ENCODE assay signal across 9 cellular contexts in genomic region chr6:68778356-68779020, GRCh38.
DNase-seq lines count a peak whose midpoint lies in the region; ATAC-seq, FAIRE-seq and TF ChIP-seq lines count a peak whose summit lies in the region.
"Had no signal": no experiment of that assay in that cellular context is flagged by ENCODE, and none has a peak within 500 bp of the region (broad histone marks: within the 10 kb centered on the region; RNA-seq: fewer than 3 reads in every experiment).

No MANE protein-coding gene starts in this region.

- H3K4me1 ChIP-seq in BE2C, result peaks cover 38% of the 10 kb centered on the region
- H3K4me1 ChIP-seq in K562 (replicated peaks in 1 of 2; ENCODE audit: control insufficient read depth in 2 of 2, insufficient read depth in 2 of 2, low read length in 2 of 2), result 0 out of 5 replicates have a peak, but pooled peaks cover 0 to 3% of the 10 kb centered on the region in 2 experiments
- no peaks in the 10 kb centered on the region for H3K4me1 ChIP-seq in aorta (ENCODE audit: control insufficient read depth in 1 of 2, insufficient read depth in 2 of 2, low read length in 2 of 2)

- no peaks in the 10 kb centered on the region for H3K79me2 ChIP-seq in K562 (ENCODE audit: control insufficient read depth, insufficient read depth, low read length)

- H3K36me3 ChIP-seq in BE2C (no peaks in the 10 kb centered on the region), K562 (ENCODE audit: control insufficient read depth, insufficient read depth, low read length) (no peaks in the 10 kb centered on the region), aorta (ENCODE audit: control insufficient read depth in 1 of 2, insufficient read depth in 2 of 2, low read length in 1 of 2) (no peaks in the 10 kb centered on the region)

- intact Hi-C loops in K562 (cut with micrococcal nuclease) (loop anchor here (1.0 to 10.0 kb wide), 6 partner anchors 140 to 1714 kb away; no protein-coding TSS in a partner anchor), aorta (cut with DNase I) (loop anchor here (2.0 kb wide), 1 partner anchor 140 kb away; no protein-coding TSS in a partner anchor)

- in situ Hi-C loops in K562 (cut with MboI), result loop anchor here (5.0 to 25.0 kb wide), 4 partner anchors 141 to 1866 kb away; partner anchors contain the start of gene ADGRB3

- no peak for TF ChIP-seq EP300 in K562 (IDR thresholded peaks at IDR 0.05; ENCODE audit: low read length)

- TF ChIP-seq RAD21 in K562 (CRISPR knock-in tag; conservative IDR thresholded peaks at IDR 0.05 in 1 of 2, IDR thresholded peaks at IDR 0.05 in 1 of 2), result peak; percentile 97

- ATAC-seq in K562 (peak; percentile 87), aorta (ENCODE audit: low FRiP score) (peak; percentile 81), GM19467 (IDR thresholded peaks at IDR 0.05; ENCODE audit: unreplicated experiment) (no peak)

- peak; percentile 81 for FAIRE-seq in K562 (lab: Jason Lieb, UNC)

- no TSS peak for BruUV-seq in K562 (replicated peaks; lab: Mats Ljungman, UMichigan)

- H3K27me3 ChIP-seq in BE2C (no peaks in the 10 kb centered on the region), K562 (ENCODE audit: control insufficient read depth in 2 of 2, insufficient read depth in 2 of 2, low read length in 2 of 2) (no peaks in the 10 kb centered on the region), aorta (ENCODE audit: control insufficient read depth in 1 of 2, insufficient read depth in 2 of 2, low read length in 1 of 2) (no peaks in the 10 kb centered on the region)

- H3K27ac ChIP-seq in K562 (ENCODE audit: extremely low read depth, low read depth, low read length) (no peak overlapping the region), aorta (ENCODE audit: low read depth in 1 of 2, low read length in 2 of 2) (no peak overlapping the region)

- WGBS in K562 (ENCODE audit: insufficient coverage, low coverage, missing lambda C conversion rate), result 35% methylated on average over 5 of the region's 5 CpGs
- WGBS in aorta, 2 donors, result 40 to 43% methylated on average over 5 of the region's 5 CpGs

- no peaks in the 10 kb centered on the region for H3K9me1 ChIP-seq in K562 (ENCODE audit: control insufficient read depth, insufficient read depth, low read length)

- TF ChIP-seq POLR2A in K562 (conservative IDR thresholded peaks at IDR 0.05), result no peak

- no peak overlapping the region for H2AFZ ChIP-seq in K562 (ENCODE audit: low read depth, low read length)

- peak; percentile 65 for DNase-seq in BE2C
- peak; percentile 74 for DNase-seq in H4 (ENCODE audit: low spot score)
- peak; percentile 90 for DNase-seq in NCI-H446 treated with DMSO at 0.1 percent for 48 hours (lab: John Stamatoyannopoulos, UW)
- DNase-seq in K562 (ENCODE audit: extremely low read depth in 1 of 4, low spot score in 3 of 4), result peak; percentile 36 to 76 (median 47)
- DNase-seq in islet precursor cell, result peak; percentile 66
- no peak for DNase-seq in aorta
- DNase-seq in central memory CD4-positive, alpha-beta T cell, result no peak
- DNase-seq: stimulated activated naive B cell treated with anti-CD40 and anti-IgM and Interleukin-4, amounts not matched to agents 10 μg/mL and 1 μg/mL and 100 μg/mL, for 72 hours had no signal

- H3K4me3 ChIP-seq in BE2C (ENCODE audit: low read depth, low read length) (0 out of 2 replicates have a peak overlapping the region, but pooled peaks have one; percentile 2), K562 (no peak overlapping the region), aorta (ENCODE audit: low read length in 2 of 2) (no peak overlapping the region)

- POLR2A ChIA-PET in K562 (lab: Yijun Ruan, JAX), result interaction anchor here (1.0 to 2.2 kb wide), 3 partner anchors 144 to 435 kb away, joined by 3 to 9 read pairs (median 3); partner anchors contain the start of gene ADGRB3

- CTCF ChIA-PET in K562 (lab: Yijun Ruan, JAX; ENCODE audit: low intra/inter-chr PET ratio), result interaction anchor here (0.7 to 4.7 kb wide), 4 partner anchors 140 to 435 kb away, joined by 3 to 47 read pairs (median 5); partner anchors contain the start of gene ADGRB3

- no peaks in the 10 kb centered on the region for H3K9me3 ChIP-seq in BE2C
- 0 out of 2 replicates have a peak, but pooled peaks cover 2% of the 10 kb centered on the region for H3K9me3 ChIP-seq in K562 (replicated peaks; ENCODE audit: control insufficient read depth, insufficient read depth, low read depth, low read length)
- no peaks in the 10 kb centered on the region for H3K9me3 ChIP-seq in aorta (ENCODE audit: control insufficient read depth, low read length)

- no peak overlapping the region for H3K9ac ChIP-seq in K562 (ENCODE audit: insufficient read depth in 1 of 2, low read depth in 2 of 2, low read length in 2 of 2)

- no peak overlapping the region for H3K4me2 ChIP-seq in K562 (ENCODE audit: insufficient read depth, low read length)

- no peaks in the 10 kb centered on the region for H4K20me1 ChIP-seq in K562 (replicated peaks; ENCODE audit: control insufficient read depth, insufficient read depth, low read length)

- TF ChIP-seq CTCF in BE2C (IDR thresholded peaks at IDR 0.05; ENCODE audit: low read depth, low read length), result peak; percentile 98
- TF ChIP-seq CTCF in K562 (IDR thresholded peaks at IDR 0.05 in 2 of 3, conservative IDR thresholded peaks at IDR 0.05 in 1 of 3; ENCODE audit: insufficient read depth in 2 of 3, low read depth in 1 of 3, low read length in 3 of 3), result peak; percentile 78 to 93 (median 86)

TF ChIP-seq in K562, 482 proteins besides CTCF, POLR2A, EP300 and RAD21 (continues in another document):
- TF ChIP-seq CBX3 (IDR thresholded peaks at IDR 0.05; ENCODE audit: borderline replicate concordance in 1 of 2, low read length in 2 of 2) (no peak), TEAD4 (IDR thresholded peaks at IDR 0.05; ENCODE audit: low read length) (0 out of 2 replicates have a peak, but pooled peaks have one; percentile 6), TEAD4 (CRISPR knock-in tag; IDR thresholded peaks at IDR 0.05; ENCODE audit: borderline replicate concordance) (no peak), SMC3 (conservative IDR thresholded peaks at IDR 0.05; ENCODE audit: insufficient read depth, low read depth, low read length) (peak; percentile 91), SMARCB1 (IDR thresholded peaks at IDR 0.05; ENCODE audit: insufficient read length, low read depth) (no peak), ZNF184 (CRISPR knock-in tag; IDR thresholded peaks at IDR 0.05) (no peak), RREB1 (CRISPR knock-in tag; IDR thresholded peaks at IDR 0.05) (no peak), TARDBP (IDR thresholded peaks at IDR 0.05) (no peak), HMBOX1 (IDR thresholded peaks at IDR 0.05) (peak; percentile 44; the same call in 1 of the 2 replicates), NFIC (IDR thresholded peaks at IDR 0.05) (peak; percentile 74), ARID2 (IDR thresholded peaks at IDR 0.05) (peak; percentile 67; the same call in 1 of the 2 replicates), ZNF24 (IDR thresholded peaks at IDR 0.05) (no peak), ZNF584 (CRISPR knock-in tag; IDR thresholded peaks at IDR 0.05; ENCODE audit: low read depth) (no peak), PHTF2 (CRISPR knock-in tag; IDR thresholded peaks at IDR 0.05) (no peak)

Comparison
In these comparisons a context has a peak if more than half of its experiments do, and no peak if none do; other contexts are left out.
1. DNase-seq: peak in BE2C (single experiment), H4 (single experiment), NCI-H446 treated with DMSO at 0.1 percent for 48 hours (single experiment), K562 (4 of 4) and islet precursor cell (single experiment); none in aorta (0 of 2) and central memory CD4-positive, alpha-beta T cell (single experiment).